Comparison of ENCODE assay signal across 9 cellular contexts in genomic region chr6:168884050-168884645, GRCh38.
A peak's percentile ranks its signal among the peaks of the same experiment; 100 is the strongest.
DNase-seq lines count a peak whose midpoint lies in the region; ATAC-seq, FAIRE-seq and TF ChIP-seq lines count a peak whose summit lies in the region.
"Had no signal": no experiment of that assay in that cellular context is flagged by ENCODE, and none has a peak within 500 bp of the region (broad histone marks: within the 10 kb centered on the region; RNA-seq: fewer than 3 reads in every experiment).

No MANE protein-coding gene starts in this region.

- ATAC-seq in HG03354 (IDR thresholded peaks at IDR 0.05; ENCODE audit: poor library complexity, severe bottlenecking, unreplicated experiment) (peak; percentile 53), GM18517 (IDR thresholded peaks at IDR 0.05; ENCODE audit: unreplicated experiment) (no peak)

- no peak overlapping the region for H3K9ac ChIP-seq in trophoblast cell (ENCODE audit: low read length)

- no peak overlapping the region for H3K18ac ChIP-seq in trophoblast cell (ENCODE audit: low read length)

- DNase-seq in GM19239 (ENCODE audit: insufficient read length, low spot score) (peak; percentile 28), choroid plexus epithelial cell (ENCODE audit: low read depth) (no peak), trophoblast cell (no peak), AG20443 (ENCODE audit: low spot score) (no peak), mesothelial cell of epicardium (ENCODE audit: low spot score in 2 of 2, unreplicated experiment in 2 of 2) (no peak), NCI-H1694 (lab: John Stamatoyannopoulos, UW) (no peak)

- H3K4me1 ChIP-seq in trophoblast cell (ENCODE audit: control insufficient read depth in 1 of 2, insufficient read depth in 2 of 2, low read length in 2 of 2), result peaks cover 6 to 8% of the 10 kb centered on the region in 2 experiments

- H2BK12ac ChIP-seq in trophoblast cell (ENCODE audit: low read length), result peak overlapping the region; percentile 63

- H2AK5ac ChIP-seq in trophoblast cell (ENCODE audit: low read length), result no peak overlapping the region

- H4K8ac ChIP-seq in trophoblast cell (ENCODE audit: low read depth, low read length), result peak overlapping the region; percentile 5

- H3K79me1 ChIP-seq in trophoblast cell (ENCODE audit: low read length), result peaks cover 3% of the 10 kb centered on the region

- H3K4me3 ChIP-seq in choroid plexus epithelial cell (ENCODE audit: low read depth, low read length) (peak overlapping the region; percentile 26), trophoblast cell (ENCODE audit: low read depth, low read length) (no peak overlapping the region)

- H2BK120ac ChIP-seq in trophoblast cell (ENCODE audit: insufficient read depth, low read length, poor library complexity), result no peak overlapping the region

- peaks cover 7% of the 10 kb centered on the region for H3K4me1 Mint-ChIP-seq in mesothelial cell of epicardium

- no peaks in the 10 kb centered on the region for H3K36me3 Mint-ChIP-seq in mesothelial cell of epicardium

- no peak overlapping the region for H3K27ac Mint-ChIP-seq in mesothelial cell of epicardium

- no peak overlapping the region for H2BK5ac ChIP-seq in trophoblast cell (ENCODE audit: low read depth, low read length, poor library complexity)

- H3K9me3 Mint-ChIP-seq in mesothelial cell of epicardium, result no peaks in the 10 kb centered on the region

- H3K4ac ChIP-seq in trophoblast cell (ENCODE audit: low read depth, low read length), result no peak overlapping the region

- no peak overlapping the region for H3K14ac ChIP-seq in trophoblast cell (ENCODE audit: low read length)

- H3K27me3 Mint-ChIP-seq in mesothelial cell of epicardium (ENCODE audit: low read depth), result peaks cover 11% of the 10 kb centered on the region

- no peaks in the 10 kb centered on the region for H3K27me3 ChIP-seq in trophoblast cell (ENCODE audit: insufficient read depth, low read length)

- H3K79me2 ChIP-seq in trophoblast cell (ENCODE audit: control insufficient read depth, insufficient read depth, low read length, poor library complexity), result peaks cover 2% of the 10 kb centered on the region

- peak overlapping the region; percentile 19 for H4K91ac ChIP-seq in trophoblast cell (ENCODE audit: low read depth, low read length)

- H3K27ac ChIP-seq in trophoblast cell (ENCODE audit: low read depth, low read length), result no peak overlapping the region

- H2AFZ ChIP-seq in trophoblast cell (ENCODE audit: insufficient read depth, low read length, poor library complexity), result no peak overlapping the region

- no peaks in the 10 kb centered on the region for H3K36me3 ChIP-seq in trophoblast cell (ENCODE audit: control insufficient read depth in 1 of 2, insufficient read depth in 2 of 2, low read length in 2 of 2)

- peak overlapping the region; percentile 37 for H3K4me2 ChIP-seq in trophoblast cell (ENCODE audit: low read length)

- no peak overlapping the region for H3K23ac ChIP-seq in trophoblast cell (ENCODE audit: low read length)

- TF ChIP-seq CTCF in choroid plexus epithelial cell (conservative IDR thresholded peaks at IDR 0.05; ENCODE audit: low read depth, low read length), result no peak
- no peak for TF ChIP-seq CTCF in mesothelial cell of epicardium (IDR thresholded peaks at IDR 0.05; ENCODE audit: unreplicated experiment)

- WGBS in trophoblast cell (ENCODE audit: extremely low coverage, insufficient coverage, insufficient read length), result no CpG with 5 or more reads among the region's 21 CpGs

- FAIRE-seq in GM19239 (lab: Jason Lieb, UNC), result no peak
- FAIRE-seq: bronchial epithelial cell had no signal

- H3K4me3 Mint-ChIP-seq in mesothelial cell of epicardium, result no peak overlapping the region

- H4K12ac ChIP-seq in trophoblast cell (ENCODE audit: low read depth, low read length), result no peak overlapping the region

- H3K9me3 ChIP-seq in trophoblast cell (ENCODE audit: insufficient read depth, low read depth, low read length), result peaks cover 3% of the 10 kb centered on the region
